ENCODE assay signal across 21 cellular contexts in the genomic region with DNA sequence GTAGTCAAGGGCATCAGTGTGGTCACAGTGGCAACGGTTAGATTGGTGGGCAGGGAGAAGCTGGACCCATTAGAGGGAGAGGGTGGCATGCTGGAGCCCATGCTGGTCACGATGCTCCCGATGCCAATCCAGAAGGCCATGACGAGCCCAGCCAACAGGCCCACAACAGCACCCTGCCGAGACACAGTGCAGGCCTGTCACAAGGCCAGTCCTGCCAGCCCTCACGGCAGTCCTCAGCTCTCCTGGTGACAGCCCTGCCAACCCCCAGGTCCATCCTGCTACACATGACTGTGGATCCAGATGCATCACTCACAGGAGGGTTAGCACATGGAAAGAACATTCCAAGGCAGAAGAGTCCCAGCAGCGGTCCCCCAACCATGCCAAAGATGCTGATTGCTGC. TPM values are rescaled to one million over a fixed set of nuclear protein-coding genes. Genes with fewer than 3 reads are reported as not detected.
A peak's percentile ranks its signal among the peaks of the same experiment; 100 is the strongest.
DNase-seq lines count a peak whose midpoint lies in the region; ATAC-seq and TF ChIP-seq lines count a peak whose summit lies in the region.
"Had no signal": no experiment of that assay in that cellular context is flagged by ENCODE, and none has a peak within 500 bp of the region (broad histone marks: within the 10 kb centered on the region; RNA-seq: fewer than 3 reads in every experiment).

No MANE protein-coding gene starts in this region.

- no peak for TF ChIP-seq CTCF in osteoblast (IDR thresholded peaks at IDR 0.05; ENCODE audit: extremely low read depth, low read depth, low read length)
- no peak for TF ChIP-seq CTCF in sigmoid colon (IDR thresholded peaks at IDR 0.05)

- peaks cover 5% of the 10 kb centered on the region for H3K4me1 Mint-ChIP-seq in activated naive CD8-positive, alpha-beta T cell treated with anti-CD3 and anti-CD28 coated beads for 36 hours
- H3K4me1 Mint-ChIP-seq in activated naive CD8-positive, alpha-beta T cell treated with anti-CD3 and anti-CD28 coated beads, Interleukin-2, amount 50 U/mL, for 24 hours: peaks cover 7% of the 10 kb centered on the region
- H3K4me1 Mint-ChIP-seq in activated naive CD8-positive, alpha-beta T cell treated with anti-CD3 and anti-CD28 coated beads, Interleukin-2, amount 10 ng/mL, durations not matched to agents 7 days and 5 days: peaks cover 13% of the 10 kb centered on the region

- POLR2A ChIA-PET in activated naive CD8-positive, alpha-beta T cell treated with anti-CD3 and anti-CD28 coated beads, Interleukin-2, amount 10 ng/mL, durations not matched to agents 7 days and 5 days (lab: Charles Lee): no interaction called here

- no peak for ATAC-seq in activated naive CD8-positive, alpha-beta T cell treated with anti-CD3 and anti-CD28 coated beads, Interleukin-2, amount 50 U/mL, for 24 hours
- no peak for ATAC-seq in activated naive CD8-positive, alpha-beta T cell treated with anti-CD3 and anti-CD28 coated beads, Interleukin-2, amount 10 ng/mL, durations not matched to agents 7 days and 5 days (ENCODE audit: low read depth)
- ATAC-seq in HG03571 (IDR thresholded peaks at IDR 0.05; ENCODE audit: unreplicated experiment): no peak
- ATAC-seq in HG03520 (IDR thresholded peaks at IDR 0.05; ENCODE audit: unreplicated experiment): no peak
- ATAC-seq: A549 had no signal

- no peak for TF ChIP-seq EP300 in sigmoid colon (IDR thresholded peaks at IDR 0.05)

- H3K9me3 ChIP-seq in osteoblast (ENCODE audit: low read depth, low read length): no peaks in the 10 kb centered on the region
- H3K9me3 ChIP-seq in sigmoid colon: no peaks in the 10 kb centered on the region
- H3K9me3 ChIP-seq: A549, HAP-1 had no signal

- intact Hi-C loops in sigmoid colon (cut with DNase I): no loop called here

- no peaks in the 10 kb centered on the region for H3K4me1 ChIP-seq in osteoblast (ENCODE audit: insufficient read depth, low read length)
- no peaks in the 10 kb centered on the region for H3K4me1 ChIP-seq in sigmoid colon
- H3K4me1 ChIP-seq: A549, HAP-1 had no signal

- peaks cover 6% of the 10 kb centered on the region for H3K36me3 Mint-ChIP-seq in activated naive CD8-positive, alpha-beta T cell treated with anti-CD3 and anti-CD28 coated beads for 36 hours
- H3K36me3 Mint-ChIP-seq in activated naive CD8-positive, alpha-beta T cell treated with anti-CD3 and anti-CD28 coated beads, Interleukin-2, amount 50 U/mL, for 24 hours (ENCODE audit: low read depth): peaks cover 34% of the 10 kb centered on the region
- H3K36me3 Mint-ChIP-seq in activated naive CD8-positive, alpha-beta T cell treated with anti-CD3 and anti-CD28 coated beads, Interleukin-2, amount 10 ng/mL, durations not matched to agents 7 days and 5 days: peaks cover 6% of the 10 kb centered on the region

- no peak overlapping the region for H2AFZ ChIP-seq in osteoblast (ENCODE audit: low read length)
- H2AFZ ChIP-seq: GM23248 had no signal

- no peak for TF ChIP-seq POLR2A in sigmoid colon (IDR thresholded peaks at IDR 0.05)

- WGBS in sigmoid colon, 2 donors: 94 to 97% methylated on average over 7 of the region's 7 CpGs

- H3K79me2 ChIP-seq in osteoblast (ENCODE audit: insufficient read depth, low read length): no peaks in the 10 kb centered on the region

- H3K4me3 ChIP-seq in osteoblast (ENCODE audit: insufficient read depth, low read length) (no peak overlapping the region), sigmoid colon (no peak overlapping the region)
- H3K4me3 ChIP-seq: A549, GM23248, HAP-1 had no signal

- H3K36me3 ChIP-seq in osteoblast (ENCODE audit: insufficient read depth, low read length) (peaks cover 28% of the 10 kb centered on the region), sigmoid colon (peaks cover 8 to 65% (median 26%) of the 10 kb centered on the region in 4 donors)

- H3K4me3 Mint-ChIP-seq in activated naive CD8-positive, alpha-beta T cell treated with anti-CD3 and anti-CD28 coated beads for 36 hours: no peak overlapping the region
- H3K4me3 Mint-ChIP-seq in activated naive CD8-positive, alpha-beta T cell treated with anti-CD3 and anti-CD28 coated beads, Interleukin-2, amount 50 U/mL, for 24 hours: no peak overlapping the region
- no peak overlapping the region for H3K4me3 Mint-ChIP-seq in activated naive CD8-positive, alpha-beta T cell treated with anti-CD3 and anti-CD28 coated beads, Interleukin-2, amount 10 ng/mL, durations not matched to agents 7 days and 5 days
- H3K4me3 Mint-ChIP-seq: CD4-positive, alpha-beta memory T cell; HFFc6 had no signal

- no peaks in the 10 kb centered on the region for H3K9me3 Mint-ChIP-seq in activated naive CD8-positive, alpha-beta T cell treated with anti-CD3 and anti-CD28 coated beads for 36 hours
- no peaks in the 10 kb centered on the region for H3K9me3 Mint-ChIP-seq in activated naive CD8-positive, alpha-beta T cell treated with anti-CD3 and anti-CD28 coated beads, Interleukin-2, amount 50 U/mL, for 24 hours
- no peaks in the 10 kb centered on the region for H3K9me3 Mint-ChIP-seq in activated naive CD8-positive, alpha-beta T cell treated with anti-CD3 and anti-CD28 coated beads, Interleukin-2, amount 10 ng/mL, durations not matched to agents 7 days and 5 days
- H3K9me3 Mint-ChIP-seq: CD4-positive, alpha-beta memory T cell; HFFc6 had no signal

- H3K27me3 ChIP-seq in osteoblast (ENCODE audit: insufficient read depth, low read length): no peaks in the 10 kb centered on the region
- H3K27me3 ChIP-seq in sigmoid colon: no peaks in the 10 kb centered on the region

- H3K4me2 ChIP-seq in osteoblast (ENCODE audit: insufficient read depth, low read length): no peak overlapping the region
- H3K4me2 ChIP-seq: A549 had no signal

- no peak overlapping the region for H3K27ac ChIP-seq in osteoblast (ENCODE audit: low read depth, low read length)
- H3K27ac ChIP-seq in sigmoid colon: no peak overlapping the region
- H3K27ac ChIP-seq: 22Rv1, A549, GM23248 had no signal

- DNase-seq in activated naive CD8-positive, alpha-beta T cell treated with anti-CD3 and anti-CD28 coated beads for 36 hours: no peak
- no peak for DNase-seq in activated naive CD8-positive, alpha-beta T cell treated with anti-CD3 and anti-CD28 coated beads, Interleukin-2, amount 50 U/mL, for 24 hours
- no peak for DNase-seq in activated naive CD8-positive, alpha-beta T cell treated with anti-CD3 and anti-CD28 coated beads, Interleukin-2, amount 10 ng/mL, durations not matched to agents 7 days and 5 days
- peak; percentile 3 for DNase-seq in osteoblast (ENCODE audit: insufficient read length, low spot score, missing footprints)
- no peak for DNase-seq in sigmoid colon
- no peak for DNase-seq in activated CD8-positive, alpha-beta memory T cell treated with anti-CD3 and anti-CD28 coated beads for 24 hours
- DNase-seq: C1 segment of cervical spinal cord; Calu3; CD4-positive, alpha-beta memory T cell; COR-L47; DMS153; DND-41; GM23248; HFFc6 had no signal

- H3K27me3 Mint-ChIP-seq in activated naive CD8-positive, alpha-beta T cell treated with anti-CD3 and anti-CD28 coated beads for 36 hours: no peaks in the 10 kb centered on the region
- H3K27me3 Mint-ChIP-seq in activated naive CD8-positive, alpha-beta T cell treated with anti-CD3 and anti-CD28 coated beads, Interleukin-2, amount 50 U/mL, for 24 hours: no peaks in the 10 kb centered on the region
- H3K27me3 Mint-ChIP-seq in activated naive CD8-positive, alpha-beta T cell treated with anti-CD3 and anti-CD28 coated beads, Interleukin-2, amount 10 ng/mL, durations not matched to agents 7 days and 5 days: no peaks in the 10 kb centered on the region
- H3K27me3 Mint-ChIP-seq: CD4-positive, alpha-beta memory T cell had no signal

- H3K27ac Mint-ChIP-seq in activated naive CD8-positive, alpha-beta T cell treated with anti-CD3 and anti-CD28 coated beads for 36 hours: peak overlapping the region; percentile 16
- H3K27ac Mint-ChIP-seq in activated naive CD8-positive, alpha-beta T cell treated with anti-CD3 and anti-CD28 coated beads, Interleukin-2, amount 50 U/mL, for 24 hours: no peak overlapping the region
- H3K27ac Mint-ChIP-seq in activated naive CD8-positive, alpha-beta T cell treated with anti-CD3 and anti-CD28 coated beads, Interleukin-2, amount 10 ng/mL, durations not matched to agents 7 days and 5 days: peak overlapping the region; percentile 13
- H3K27ac Mint-ChIP-seq: HFFc6 had no signal

- no peaks in the 10 kb centered on the region for H4K20me1 ChIP-seq in osteoblast (ENCODE audit: insufficient read depth, low read length)

RNA-seq across cellular contexts. Expression of gene ATRAID, which starts 10.2 kb away (rescaled TPM):
- 10 to 100 TPM; 75.4 to 77.4 TPM for total RNA-seq in activated naive CD8-positive, alpha-beta T cell treated with anti-CD3 and anti-CD28 coated beads for 36 hours
- total RNA-seq in activated naive CD8-positive, alpha-beta T cell treated with anti-CD3 and anti-CD28 coated beads, Interleukin-2, amount 10 ng/mL, durations not matched to agents 7 days and 5 days: 10 to 100 TPM; 74.9 to 84.6 TPM
- total RNA-seq in osteoblast (187 and 198 TPM in 2 replicates), sigmoid colon (100 to 1,000 TPM; 128 to 226 (median 159) TPM)
- polyA plus RNA-seq in sigmoid colon: 10 to 100 TPM; 58.5 to 99.7 (median 73.9) TPM

RNA-seq across cellular contexts. Expression of gene SLC5A6, which starts 10.4 kb away (rescaled TPM):
- 10 to 100 TPM; 74.2 to 81.9 TPM for total RNA-seq in activated naive CD8-positive, alpha-beta T cell treated with anti-CD3 and anti-CD28 coated beads for 36 hours
- total RNA-seq in activated naive CD8-positive, alpha-beta T cell treated with anti-CD3 and anti-CD28 coated beads, Interleukin-2, amount 10 ng/mL, durations not matched to agents 7 days and 5 days: 10 to 100 TPM; 31.6 to 32.2 TPM
- total RNA-seq in osteoblast (14.1 TPM in 2 replicates), sigmoid colon (10 to 100 TPM in 3 of 4 donors, 1 to 10 TPM in 1; 7.2 to 15.5 (median 12.9) TPM)
- polyA plus RNA-seq in sigmoid colon: 10 to 100 TPM in 1 of 3 donors, 1 to 10 TPM in 2; 2.4 to 26.7 (median 3.5) TPM

RNA-seq across cellular contexts. Expression of gene CAD, which starts 15.5 kb away (rescaled TPM):
- total RNA-seq in activated naive CD8-positive, alpha-beta T cell treated with anti-CD3 and anti-CD28 coated beads for 36 hours: 100 to 1,000 TPM; 134 TPM
- 10 to 100 TPM; 60.1 to 60.4 TPM for total RNA-seq in activated naive CD8-positive, alpha-beta T cell treated with anti-CD3 and anti-CD28 coated beads, Interleukin-2, amount 10 ng/mL, durations not matched to agents 7 days and 5 days
- 28.6 and 30.8 TPM in 2 replicates for total RNA-seq in osteoblast
- total RNA-seq in sigmoid colon: 10 to 100 TPM in 3 of 4 donors, 1 to 10 TPM in 1; 9.1 to 25.2 (median 17.1) TPM
- 10 to 100 TPM in 1 of 3 donors, 1 to 10 TPM in 2; 1.8 to 27.4 (median 3.0) TPM for polyA plus RNA-seq in sigmoid colon

RNA-seq across cellular contexts. Expression of gene TCF23, which starts 52.9 kb away (rescaled TPM):
- total RNA-seq in activated naive CD8-positive, alpha-beta T cell treated with anti-CD3 and anti-CD28 coated beads for 36 hours: not detected
- not detected for total RNA-seq in activated naive CD8-positive, alpha-beta T cell treated with anti-CD3 and anti-CD28 coated beads, Interleukin-2, amount 10 ng/mL, durations not matched to agents 7 days and 5 days
- total RNA-seq in osteoblast (not detected in 2 replicates), sigmoid colon (not detected)
- under 1 TPM in 1 of 3 donors, not detected in 2; 0.03 TPM for polyA plus RNA-seq in sigmoid colon
- total RNA-seq: Calu3; CD4-positive, alpha-beta memory T cell; GM23248; H1; HFFc6 had no signal
- polyA plus RNA-seq: A549; BJ; CD4-positive, alpha-beta memory T cell; GM23248 had no signal
